ENCODE assay signal across 8 cellular contexts in genomic region chr21:25607151-25607811, GRCh38. TPM values are rescaled to one million over a fixed set of nuclear protein-coding genes. Genes with fewer than 3 reads are reported as not detected.
DNase-seq lines count a peak whose midpoint lies in the region; ATAC-seq, FAIRE-seq and TF ChIP-seq lines count a peak whose summit lies in the region.

TSS of gene MRPL39 (minus strand) at chr21:25607481. CDS start at chr21:25607475, 6 bp downstream.

- H3K27me3 ChIP-seq in psoas muscle (ENCODE audit: insufficient read depth in 3 of 3, low read length in 2 of 3): no peaks in the 10 kb centered on the region

- ATAC-seq in HG02870 (IDR thresholded peaks at IDR 0.05; ENCODE audit: unreplicated experiment) (peak; percentile 90), left ventricle myocardium superior (peak; percentile 99), psoas muscle (peak; percentile 97 to 98 (median 98))

- TF ChIP-seq CTCF in GM13976 (IDR thresholded peaks at IDR 0.05; ENCODE audit: borderline replicate concordance, control extremely low read depth, extremely low read depth, insufficient read depth, missing control alignments) (peak; percentile 82), psoas muscle (IDR thresholded peaks at IDR 0.05) (peak; percentile 54)

- H3K36me3 ChIP-seq in psoas muscle (ENCODE audit: insufficient read depth in 1 of 2, low read depth in 1 of 2): peaks cover 3 to 34% of the 10 kb centered on the region in 2 donors

- intact Hi-C loops in T-helper 1 cell treated with Interleukin-12 subunit alpha and Interleukin-12 subunit beta and Interleukin-4 antibody, amounts not matched to agents 30 ng/mL and 1 ng/mL, for 36 hours (cut with micrococcal nuclease): loop anchor here (1.0 to 5.0 kb wide), 4 partner anchors 34 to 1235 kb away; no protein-coding TSS in a partner anchor
- intact Hi-C loops in left ventricle myocardium superior (cut with micrococcal nuclease): loop anchor here (5.0 kb wide), 1 partner anchor 195 kb away; no protein-coding TSS in a partner anchor
- intact Hi-C loops in psoas muscle (cut with DNase I): loop anchor here (5.0 kb wide), 2 partner anchors 125 to 1110 kb away; partner anchors contain the start of genes ATP5PF (in 1 of the 2) and GABPA (in 1 of the 2)

- DNase-seq in GM13976 (ENCODE audit: low spot score): peak; percentile 96
- peak; percentile 83 for DNase-seq in NCI-H146 (lab: John Stamatoyannopoulos, UW)
- DNase-seq in amniotic stem cell (lab: John Stamatoyannopoulos, UW): peak; percentile 86
- DNase-seq in left ventricle myocardium superior: peak; percentile 90
- DNase-seq in psoas muscle: peak; percentile 85 to 91
- peak; percentile 91 for DNase-seq in urothelium cell line (ENCODE audit: low spot score)

- in situ Hi-C loops in GM13976 (cut with MboI; ENCODE audit: low sequenced_read_pairs, unreplicated experiment): loop anchor here (25.0 kb wide), 2 partner anchors 255 to 555 kb away; partner anchors contain the start of gene APP

- peaks cover 22% of the 10 kb centered on the region for H3K4me1 ChIP-seq in psoas muscle

- H3K27ac ChIP-seq in psoas muscle: peak within 1 kb of the TSS; percentile 87

- H3K4me3 ChIP-seq in psoas muscle: peak within 1 kb of the TSS; percentile 75

- 0 to 1% (median 0%) methylated on average over 47 to 57 of the region's 57 CpGs for WGBS in psoas muscle, 3 donors

- H3K9me3 ChIP-seq in psoas muscle: no peaks in the 10 kb centered on the region

- FAIRE-seq in urothelium cell line (lab: Jason Lieb, UNC): no peak

RNA-seq across cellular contexts. Expression of gene MRPL39, which starts in this region (rescaled TPM):
- total RNA-seq in T-helper 1 cell treated with Interleukin-12 subunit alpha and Interleukin-12 subunit beta and Interleukin-4 antibody, amounts not matched to agents 30 ng/mL and 1 ng/mL, for 36 hours: 26.9 and 31.6 TPM in 2 replicates
- total RNA-seq in left ventricle myocardium superior: 61.3 TPM
- total RNA-seq in psoas muscle: 10 to 100 TPM; 40.5 to 44.5 (median 42.0) TPM
- polyA plus RNA-seq in psoas muscle: 10 to 100 TPM; 49.5 to 75.0 (median 52.6) TPM

Comparison
In these comparisons a context has a peak if more than half of its experiments do, and no peak if none do; other contexts are left out.
1. Peak in every context shown above with its lines: DNase-seq, ATAC-seq, H3K4me3 ChIP-seq and H3K27ac ChIP-seq.